9 cellular contexts compared by ENCODE assay signal in the genomic region with DNA sequence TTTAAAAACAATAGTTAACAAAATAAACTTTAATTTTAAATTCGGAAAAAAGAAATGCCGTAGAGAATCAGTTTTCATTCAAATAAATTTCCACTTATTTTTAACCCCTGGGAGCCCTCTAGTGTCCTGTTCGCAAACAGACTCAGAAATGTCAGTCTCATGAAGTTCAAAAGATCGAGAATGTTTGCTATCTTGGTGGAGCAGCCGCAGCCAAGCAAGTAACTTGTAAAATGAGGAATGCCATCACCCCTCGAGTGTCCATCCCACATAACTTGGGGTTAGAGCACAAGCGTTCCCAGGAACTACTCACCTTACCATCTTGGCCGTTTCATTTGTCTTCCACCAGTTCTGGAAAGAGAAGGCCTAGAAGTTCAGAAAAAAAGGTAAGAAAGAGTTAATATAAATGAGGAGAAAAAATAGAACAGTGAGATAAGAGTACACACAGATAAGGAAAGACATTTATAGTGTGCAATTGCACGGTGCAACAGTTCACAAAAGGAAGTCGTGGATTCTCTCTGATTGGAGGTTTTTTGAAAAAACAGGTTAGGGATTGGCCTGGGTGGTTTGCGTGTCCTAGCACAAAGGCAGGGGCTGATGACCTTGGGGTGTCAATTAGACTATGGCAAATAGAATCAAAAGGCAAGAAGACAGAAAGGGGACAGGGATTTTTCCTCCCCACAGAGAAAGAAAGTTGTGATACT. TPM values are rescaled to one million over a fixed set of nuclear protein-coding genes. Genes with fewer than 3 reads are reported as not detected.
DNase-seq lines count a peak whose midpoint lies in the region; ATAC-seq and TF ChIP-seq lines count a peak whose summit lies in the region.
"Had no signal": no experiment of that assay in that cellular context is flagged by ENCODE, and none has a peak within 500 bp of the region (broad histone marks: within the 10 kb centered on the region; RNA-seq: fewer than 3 reads in every experiment).

A gene (minus strand): TSS at position 468 of the 701 bp plus-strand sequence. CDS start 1,650 bp downstream, outside the sequence.

- no peaks in the 10 kb centered on the region for H3K36me3 Mint-ChIP-seq in activated CD8-positive, alpha-beta memory T cell treated with anti-CD3 and anti-CD28 coated beads, Interleukin-2, amount 10 ng/mL, durations not matched to agents 7 days and 5 days
- no peaks in the 10 kb centered on the region for H3K36me3 Mint-ChIP-seq in nephron progenitor cell (ENCODE audit: low read depth)

- ATAC-seq in activated CD8-positive, alpha-beta memory T cell treated with anti-CD3 and anti-CD28 coated beads, Interleukin-2, amount 10 ng/mL, durations not matched to agents 7 days and 5 days, result no peak

- H3K9ac ChIP-seq in SK-N-MC (ENCODE audit: insufficient read length), result peak within 1 kb of the TSS; percentile 69

- CTCF ChIA-PET in activated CD8-positive, alpha-beta memory T cell treated with anti-CD3 and anti-CD28 coated beads, Interleukin-2, amount 10 ng/mL, durations not matched to agents 7 days and 5 days (lab: Charles Lee), result interaction anchor here (0.7 to 1.3 kb wide), 2 partner anchors 10 to 182 kb away, joined by 3 to 4 read pairs; no protein-coding TSS in a partner anchor

- H3K4me1 Mint-ChIP-seq in activated CD8-positive, alpha-beta memory T cell treated with anti-CD3 and anti-CD28 coated beads, Interleukin-2, amount 10 ng/mL, durations not matched to agents 7 days and 5 days, result peaks cover 5% of the 10 kb centered on the region
- peaks cover 12% of the 10 kb centered on the region for H3K4me1 Mint-ChIP-seq in nephron progenitor cell

- no peaks in the 10 kb centered on the region for H3K9me3 Mint-ChIP-seq in activated CD8-positive, alpha-beta memory T cell treated with anti-CD3 and anti-CD28 coated beads, Interleukin-2, amount 10 ng/mL, durations not matched to agents 7 days and 5 days (ENCODE audit: low read depth)
- H3K9me3 Mint-ChIP-seq in nephron progenitor cell, result no peaks in the 10 kb centered on the region

- H3K36me3 ChIP-seq in SK-N-MC (ENCODE audit: insufficient read depth, low read length), result no peaks in the 10 kb centered on the region
- H3K36me3 ChIP-seq: neutrophil had no signal

- H3K27me3 Mint-ChIP-seq in activated CD8-positive, alpha-beta memory T cell treated with anti-CD3 and anti-CD28 coated beads, Interleukin-2, amount 10 ng/mL, durations not matched to agents 7 days and 5 days, result peaks cover 37% of the 10 kb centered on the region
- peaks cover 7% of the 10 kb centered on the region for H3K27me3 Mint-ChIP-seq in nephron progenitor cell (ENCODE audit: low read depth, poor library complexity)

- no peak within 1 kb of the TSS for H3K27ac Mint-ChIP-seq in activated CD8-positive, alpha-beta memory T cell treated with anti-CD3 and anti-CD28 coated beads, Interleukin-2, amount 10 ng/mL, durations not matched to agents 7 days and 5 days
- H3K27ac Mint-ChIP-seq in nephron progenitor cell, result peak within 1 kb of the TSS; percentile 40

- H3K4me3 ChIP-seq in SK-N-MC, result peak within 1 kb of the TSS; percentile 77

- TF ChIP-seq CTCF in nephron progenitor cell (IDR thresholded peaks at IDR 0.05), result peak; percentile 67

- H3K4me3 Mint-ChIP-seq in activated CD8-positive, alpha-beta memory T cell treated with anti-CD3 and anti-CD28 coated beads, Interleukin-2, amount 10 ng/mL, durations not matched to agents 7 days and 5 days, result peak within 1 kb of the TSS; percentile 4
- H3K4me3 Mint-ChIP-seq in nephron progenitor cell, result peak within 1 kb of the TSS; percentile 59

- peak within 1 kb of the TSS; percentile 55 for H3K27ac ChIP-seq in SK-N-MC
- H3K27ac ChIP-seq: neutrophil had no signal

- no peaks in the 10 kb centered on the region for H3K9me3 ChIP-seq in SK-N-MC (ENCODE audit: low read depth, low read length)
- H3K9me3 ChIP-seq: neutrophil had no signal

- DNase-seq in activated CD8-positive, alpha-beta memory T cell treated with anti-CD3 and anti-CD28 coated beads, Interleukin-2, amount 10 ng/mL, durations not matched to agents 7 days and 5 days, result no peak
- no peak for DNase-seq in activated CD8-positive, alpha-beta memory T cell treated with anti-CD3 and anti-CD28 coated beads, Interleukin-2, amount 50 U/mL, for 4 hours
- DNase-seq in HuH-7 (ENCODE audit: low spot score) (peak; percentile 50), SK-N-MC (ENCODE audit: low read depth, low spot score) (peak; percentile 65), fibroblast of gingiva (ENCODE audit: low read depth) (peak; percentile 46), nephron progenitor cell (peak; percentile 30), germinal center (ENCODE audit: low spot score) (no peak), T-helper 9 cell (no peak)

RNA-seq across cellular contexts. Expression of the gene that starts here (rescaled TPM):
- total RNA-seq in activated CD8-positive, alpha-beta memory T cell treated with anti-CD3 and anti-CD28 coated beads, Interleukin-2, amount 10 ng/mL, durations not matched to agents 7 days and 5 days, result not detected

Comparison
In these comparisons a context has a peak if more than half of its experiments do, and no peak if none do; other contexts are left out.
1. DNase-seq: peak in HuH-7 (single experiment), SK-N-MC (single experiment), fibroblast of gingiva (single experiment) and nephron progenitor cell (single experiment); none in activated CD8-positive, alpha-beta memory T cell treated with anti-CD3 and anti-CD28 coated beads, Interleukin-2, amount 10 ng/mL, durations not matched to agents 7 days and 5 days (single experiment), activated CD8-positive, alpha-beta memory T cell treated with anti-CD3 and anti-CD28 coated beads, Interleukin-2, amount 50 U/mL, for 4 hours (single experiment), germinal center (single experiment) and T-helper 9 cell (single experiment).